ENCODE assay signal across 34 cellular contexts in genomic region chr6:42110683-42111082, GRCh38. TPM values are rescaled to one million over a fixed set of nuclear protein-coding genes. Genes with fewer than 3 reads are reported as not detected.
"Had no signal": no experiment of that assay in that cellular context is flagged by ENCODE, and none has a peak within 500 bp of the region (broad histone marks: within the 10 kb centered on the region; RNA-seq: fewer than 3 reads in every experiment).

No MANE protein-coding gene starts in this region.

- H3K27me3 ChIP-seq: adrenal gland, body of pancreas, brain microvascular endothelial cell, breast epithelium had no signal

- ATAC-seq: activated CD8-positive, alpha-beta T cell treated with anti-CD3 and anti-CD28 coated beads for 36 hours; activated naive CD4-positive, alpha-beta T cell treated with anti-CD3 and anti-CD28 coated beads, Interleukin-2, amount 50 U/mL, for 72 hours; activated T-cell treated with anti-CD3 and anti-CD28 coated beads, Interleukin-2, amount 50 U/mL, for 4 hours; activated T-cell treated with anti-CD3 and anti-CD28 coated beads, Interleukin-2, amount 50 U/mL, for 72 hours; activated T-helper 17 cell treated with anti-CD3 and anti-CD28 coated beads, Interleukin-2, amount 50 U/mL, for 72 hours; body of pancreas had no signal

- H3K4me1 ChIP-seq: body of pancreas had no signal

- H3K27ac ChIP-seq: adrenal gland, body of pancreas, brain microvascular endothelial cell, breast epithelium, VCaP had no signal

- H3K4me3 ChIP-seq: adrenal gland, body of pancreas, breast epithelium had no signal

- H3K36me3 ChIP-seq: adrenal gland, breast epithelium had no signal

- DNase-seq: activated B cell treated with CpG ODN at 0.5 μM for 24 hours; activated CD4-positive, alpha-beta memory T cell treated with anti-CD3 and anti-CD28 coated beads for 36 hours; activated CD4-positive, alpha-beta T cell treated with anti-CD3 and anti-CD28 coated beads for 4 hours; activated CD4-positive, alpha-beta T cell treated with anti-CD3 and anti-CD28 coated beads, Interleukin-2, amount 10 ng/mL, durations not matched to agents 24 days and 14 days; activated CD4-positive, alpha-beta T cell treated with anti-CD3 and anti-CD28 coated beads, Interleukin-2, amount 50 U/mL, for 1 hour; activated CD4-positive, alpha-beta T cell treated with anti-CD3 and anti-CD28 coated beads, Interleukin-2, amount 50 U/mL, for 4 hours; activated CD4-positive, CD25-positive, alpha-beta regulatory T cell treated with anti-CD3 and anti-CD28 coated beads, Interleukin-2, amount 50 U/mL, for 72 hours; activated CD8-positive, alpha-beta memory T cell treated with anti-CD3 and anti-CD28 coated beads, Interleukin-2, amount 50 U/mL, for 4 hours; activated CD8-positive, alpha-beta T cell treated with anti-CD3 and anti-CD28 coated beads for 36 hours; activated effector memory CD4-positive, alpha-beta T cell treated with anti-CD3 and anti-CD28 coated beads, Interleukin-2, amount 50 U/mL, for 16 hours; activated gamma-delta T cell treated with Interleukin-2 at 50 U/mL for 16 hours; activated naive CD4-positive, alpha-beta T cell; activated naive CD4-positive, alpha-beta T cell treated with anti-CD3 and anti-CD28 coated beads for 36 hours; activated naive CD4-positive, alpha-beta T cell treated with anti-CD3 and anti-CD28 coated beads, Interleukin-2, amount 50 U/mL, for 16 hours; activated naive CD8-positive, alpha-beta T cell treated with anti-CD3 and anti-CD28 coated beads for 36 hours; activated T-cell treated with anti-CD3 and anti-CD28 coated beads for 4 hours; activated T-cell treated with anti-CD3 and anti-CD28 coated beads, Interleukin-2, amount 50 U/mL, for 1 hour; activated T-cell treated with anti-CD3 and anti-CD28 coated beads, Interleukin-2, amount 50 U/mL, for 4 hours; activated T-cell treated with anti-CD3 and anti-CD28 coated beads, Interleukin-2, amount 50 U/mL, for 72 hours; adrenal gland; amniotic stem cell; aorta; body of pancreas; brain microvascular endothelial cell; central memory CD4-positive, alpha-beta T cell; T-helper 2 cell; T-helper 9 cell had no signal

- H3K9me3 ChIP-seq: adrenal gland, body of pancreas, breast epithelium had no signal

- FAIRE-seq: astrocyte, TTC549 had no signal

RNA-seq across cellular contexts. Expression of gene C6orf132, which starts 31.7 kb away (rescaled TPM):
- total RNA-seq: activated B cell treated with CpG ODN at 0.5 μM for 24 hours, cerebellum had no signal
